9 cellular contexts compared by ENCODE assay signal in the genomic region with DNA sequence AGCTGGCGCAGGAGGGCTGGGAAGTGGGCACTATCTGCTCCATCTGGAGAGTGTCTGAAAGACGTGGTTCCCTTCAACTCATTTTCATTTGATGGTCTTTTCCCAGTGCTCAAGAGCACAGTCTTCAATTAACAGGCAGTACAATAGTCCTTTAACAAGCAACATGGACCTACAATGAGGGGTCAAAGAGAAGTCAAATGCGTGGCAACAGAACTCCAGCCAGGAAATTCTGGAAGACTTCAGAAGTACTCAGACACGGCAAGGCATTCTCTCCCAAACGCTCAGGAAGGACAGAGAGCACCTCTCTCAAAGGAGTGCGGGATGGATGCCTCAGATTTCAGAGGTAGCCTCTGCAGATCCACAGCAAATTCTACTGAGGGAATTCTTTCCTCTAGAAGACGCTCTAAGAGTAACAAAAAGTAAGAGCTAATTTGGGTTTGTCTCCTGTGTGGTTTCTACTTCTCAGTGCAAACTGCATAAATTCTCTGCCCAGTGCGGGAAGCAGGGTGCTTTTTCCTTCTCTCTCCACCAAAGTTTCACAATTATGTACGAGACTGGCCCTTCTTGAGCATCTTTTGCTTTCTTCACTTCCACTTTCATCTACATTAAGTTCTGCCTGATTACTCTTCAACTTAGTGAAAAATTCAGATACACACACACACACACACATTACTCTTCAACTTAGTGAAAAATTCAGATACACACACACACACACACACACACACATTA. TPM values are rescaled to one million over a fixed set of nuclear protein-coding genes. Genes with fewer than 3 reads are reported as not detected.
A peak's percentile ranks its signal among the peaks of the same experiment; 100 is the strongest.
DNase-seq lines count a peak whose midpoint lies in the region; ATAC-seq and TF ChIP-seq lines count a peak whose summit lies in the region.
"Had no signal": no experiment of that assay in that cellular context is flagged by ENCODE, and none has a peak within 500 bp of the region (broad histone marks: within the 10 kb centered on the region; RNA-seq: fewer than 3 reads in every experiment).

No MANE protein-coding gene starts in this region.

- peak; percentile 37 for DNase-seq in EL
- DNase-seq in fibroblast of the aortic adventitia (ENCODE audit: low read depth) = peak; percentile 59
- no peak for DNase-seq in activated gamma-delta T cell (lab: John Stamatoyannopoulos, UW)
- no peak for DNase-seq in NCI-H1694 (lab: John Stamatoyannopoulos, UW)
- DNase-seq in immature natural killer cell = no peak
- DNase-seq in central memory CD4-positive, alpha-beta T cell = no peak
- DNase-seq: effector CD8-positive, alpha-beta T cell had no signal

- no peak overlapping the region for H3K27ac Mint-ChIP-seq in immature natural killer cell

- ATAC-seq in GM21526 (IDR thresholded peaks at IDR 0.05; ENCODE audit: low FRiP score, unreplicated experiment) (peak; percentile 65), HG03558 (IDR thresholded peaks at IDR 0.05; ENCODE audit: extremely low read depth, unreplicated experiment) (peak; percentile 48)

- no peaks in the 10 kb centered on the region for H3K36me3 Mint-ChIP-seq in immature natural killer cell

- H3K9me3 Mint-ChIP-seq in immature natural killer cell = no peaks in the 10 kb centered on the region

- H3K27me3 Mint-ChIP-seq in immature natural killer cell (ENCODE audit: low read depth in 3 of 3) = peaks cover 0 to 2% (median 1%) of the 10 kb centered on the region in 3 donors

- no peak overlapping the region for H3K4me3 Mint-ChIP-seq in immature natural killer cell

- H3K4me1 Mint-ChIP-seq in immature natural killer cell = no peaks in the 10 kb centered on the region

- H3K4me3 ChIP-seq in fibroblast of the aortic adventitia (ENCODE audit: low read depth, low read length) = no peak overlapping the region

- TF ChIP-seq CTCF in fibroblast of the aortic adventitia (IDR thresholded peaks at IDR 0.05; ENCODE audit: insufficient read depth, low read length) = no peak

RNA-seq across cellular contexts. Expression of gene LHFPL2, which starts 56.4 kb away (rescaled TPM):
- total RNA-seq in fibroblast of the aortic adventitia (ENCODE audit: low replicate concordance) = 42.8 and 81.2 TPM in 2 replicates
- polyA plus RNA-seq in immature natural killer cell = under 1 TPM in 2 of 3 donors, not detected in 1; 0.09 to 0.49 TPM

Comparison
In these comparisons a context has a peak if more than half of its experiments do, and no peak if none do; other contexts are left out.
1. DNase-seq: peak in EL (single experiment) and fibroblast of the aortic adventitia (single experiment); none in activated gamma-delta T cell (single experiment), NCI-H1694 (single experiment), immature natural killer cell (0 of 3) and central memory CD4-positive, alpha-beta T cell (single experiment).